In genomic region chr19:40217921-40218890, GRCh38 we compare ENCODE assay signal across 9 cellular contexts. TPM values are rescaled to one million over a fixed set of nuclear protein-coding genes. Genes with fewer than 3 reads are reported as not detected.
A peak's percentile ranks its signal among the peaks of the same experiment; 100 is the strongest.
DNase-seq lines count a peak whose midpoint lies in the region; ATAC-seq, FAIRE-seq and TF ChIP-seq lines count a peak whose summit lies in the region.
"Had no signal": no experiment of that assay in that cellular context is flagged by ENCODE, and none has a peak within 500 bp of the region (broad histone marks: within the 10 kb centered on the region; RNA-seq: fewer than 3 reads in every experiment).

Gene TTC9B (minus strand): TSS chr19:40218384. CDS start chr19:40218381, 3 bp downstream.

- no TSS peak for BruUV-seq in endothelial cell of umbilical vein (replicated peaks; lab: Mats Ljungman, UMichigan)

- POLR2A ChIA-PET in endothelial cell of umbilical vein (lab: Charles Lee), result no interaction called here

- H3K79me2 ChIP-seq in endothelial cell of umbilical vein (ENCODE audit: control insufficient read depth, insufficient read depth, low read length), result no peaks in the 10 kb centered on the region

- H3K27ac ChIP-seq in endothelial cell of umbilical vein (ENCODE audit: insufficient read depth, low read depth, low read length), result no peak within 1 kb of the TSS

- H2AFZ ChIP-seq in endothelial cell of umbilical vein (ENCODE audit: low read depth, low read length), result no peak within 1 kb of the TSS

- no peaks in the 10 kb centered on the region for H3K9me1 ChIP-seq in endothelial cell of umbilical vein (replicated peaks; ENCODE audit: control insufficient read depth, extremely low read depth, insufficient read depth, low read length)

- FAIRE-seq in endothelial cell of umbilical vein (lab: Jason Lieb, UNC), result peak; percentile 40

- H3K27me3 ChIP-seq in endothelial cell of umbilical vein (ENCODE audit: control insufficient read depth in 2 of 2, insufficient read depth in 2 of 2, low read length in 2 of 2), result peaks cover 18% of the 10 kb centered on the region in 2 experiments

- H3K9me3 ChIP-seq in endothelial cell of umbilical vein (replicated peaks; ENCODE audit: control insufficient read depth, insufficient read depth, low read length), result no peaks in the 10 kb centered on the region

- no peak within 1 kb of the TSS for H3K9ac ChIP-seq in endothelial cell of umbilical vein (replicated peaks; ENCODE audit: extremely low read depth, insufficient read depth, low read length)

- H3K36me3 ChIP-seq in endothelial cell of umbilical vein (ENCODE audit: control insufficient read depth in 2 of 2, extremely low read depth in 1 of 2, insufficient read depth in 2 of 2, low read length in 2 of 2), result no peaks in the 10 kb centered on the region

- CTCF ChIA-PET in endothelial cell of umbilical vein (lab: Charles Lee), result interaction anchor here (1.0 to 1.6 kb wide), 6 partner anchors 25 to 78 kb away, joined by 3 to 4 read pairs (median 3); no protein-coding TSS in a partner anchor

- TF ChIP-seq POLR2A in endothelial cell of umbilical vein (IDR thresholded peaks at IDR 0.05; ENCODE audit: low read depth, low read length), result no peak

- peaks cover 11% of the 10 kb centered on the region for H3K4me1 ChIP-seq in endothelial cell of umbilical vein (ENCODE audit: control insufficient read depth, extremely low read depth, insufficient read depth, low read length)

- peak in 1 of 2 donors; percentile 9 for TF ChIP-seq CTCF in endothelial cell of umbilical vein (IDR thresholded peaks at IDR 0.05; ENCODE audit: extremely low read depth in 1 of 2, insufficient read depth in 1 of 2, low read depth in 1 of 2, low read length in 2 of 2)

- dilution Hi-C loops in endothelial cell of umbilical vein (cut with MboI; ENCODE audit: extremely low pct_ligation_motif_present, low sequenced_read_pairs), result no loop called here

- no peak for ATAC-seq in GM19324 (IDR thresholded peaks at IDR 0.05; ENCODE audit: low FRiP score, unreplicated experiment)

- intact Hi-C loops in endothelial cell of umbilical vein (cut with micrococcal nuclease), result loop anchor here (1.0 kb wide), 1 partner anchor 79 kb away; no protein-coding TSS in a partner anchor

- no peak within 1 kb of the TSS for H3K4me2 ChIP-seq in endothelial cell of umbilical vein (ENCODE audit: insufficient read depth, low read length)

- DNase-seq in NCI-H1417 (lab: John Stamatoyannopoulos, UW), result peak in 2 of 3 experiments; percentile 66 to 75
- DNase-seq in NCI-H1417 treated with DMSO at 0.1 percent for 48 hours (lab: John Stamatoyannopoulos, UW), result no peak
- peak; percentile 41 for DNase-seq in activated CD4-positive, alpha-beta T cell treated with anti-CD3 and anti-CD28 coated beads, Interleukin-2, amount 50 U/mL, for 1 hour
- DNase-seq in endothelial cell of umbilical vein (ENCODE audit: low read depth, low spot score), result no peak
- DNase-seq in stimulated activated CD4-positive, alpha-beta T cell treated with anti-CD3 and anti-CD28 coated beads, Interleukin-15, amount 100 ng/mL, for 24 hours, result peak; percentile 63
- no peak for DNase-seq in NCI-H2107 treated with DMSO at 0.1 percent for 48 hours (lab: John Stamatoyannopoulos, UW; ENCODE audit: unreplicated experiment)
- DNase-seq in LoVo (ENCODE audit: low spot score), result no peak

- no peak within 1 kb of the TSS for H3K4me3 ChIP-seq in endothelial cell of umbilical vein (replicated peaks in 1 of 3; ENCODE audit: insufficient read depth in 1 of 3, low read depth in 1 of 3, low read length in 3 of 3)

- H4K20me1 ChIP-seq in endothelial cell of umbilical vein (replicated peaks; ENCODE audit: control insufficient read depth, extremely low read depth, insufficient read depth, low read length), result no peaks in the 10 kb centered on the region

TF ChIP-seq in endothelial cell of umbilical vein, 7 proteins besides CTCF, POLR2A, EP300 and RAD21:
- no peak for TF ChIP-seq GATA2 (IDR thresholded peaks at IDR 0.05; ENCODE audit: insufficient read depth, insufficient read length, low read depth, low read length)
- TF ChIP-seq MYC (IDR thresholded peaks at IDR 0.05; ENCODE audit: low read depth, low read length), result no peak
- TF ChIP-seq EZH2 (IDR thresholded peaks at IDR 0.05; ENCODE audit: borderline replicate concordance, low read depth, low read length, severe bottlenecking), result no peak
- TF ChIP-seq MAX (IDR thresholded peaks at IDR 0.05; ENCODE audit: insufficient read depth, insufficient read length), result no peak
- TF ChIP-seq FOS (IDR thresholded peaks at IDR 0.05; ENCODE audit: borderline replicate concordance, insufficient read depth, low read length), result no peak
- no peak for TF ChIP-seq POLR2AphosphoS5 (IDR thresholded peaks at IDR 0.05; ENCODE audit: insufficient read depth, low read depth, low read length)
- no peak for TF ChIP-seq JUN (IDR thresholded peaks at IDR 0.05; ENCODE audit: borderline replicate concordance, insufficient read depth, insufficient read length, low read depth)

RNA-seq across cellular contexts. Expression of gene TTC9B, which starts in this region (rescaled TPM):
- total RNA-seq in endothelial cell of umbilical vein, result not detected in 2 replicates
- polyA plus RNA-seq in endothelial cell of umbilical vein, result not detected in 2 replicates
- polyA plus RNA-seq in endothelial cell of umbilical vein (2011; cell fraction: cytosol; rRNA removed), result not detected in 2 replicates
- polyA plus RNA-seq in endothelial cell of umbilical vein (2011; cell fraction: nucleus; rRNA removed), result not detected in 2 replicates
- 0.13 and 0.14 TPM in 2 replicates for polyA plus RNA-seq in endothelial cell of umbilical vein (2012)
- polyA minus RNA-seq in endothelial cell of umbilical vein, result not detected in 2 replicates
- polyA minus RNA-seq in endothelial cell of umbilical vein (2011; cell fraction: cytosol; rRNA and poly(A)+ RNA removed), result not detected
- not detected in 2 replicates for polyA minus RNA-seq in endothelial cell of umbilical vein (2011; cell fraction: nucleus; rRNA and poly(A)+ RNA removed)
- total RNA-seq: RPMI7951 had no signal

Comparison
In these comparisons a context has a peak if more than half of its experiments do, and no peak if none do; other contexts are left out.
1. DNase-seq: peak in NCI-H1417 (2 of 3), activated CD4-positive, alpha-beta T cell treated with anti-CD3 and anti-CD28 coated beads, Interleukin-2, amount 50 U/mL, for 1 hour (single experiment) and stimulated activated CD4-positive, alpha-beta T cell treated with anti-CD3 and anti-CD28 coated beads, Interleukin-15, amount 100 ng/mL, for 24 hours (single experiment); none in NCI-H1417 treated with DMSO at 0.1 percent for 48 hours (single experiment), endothelial cell of umbilical vein (single experiment), NCI-H2107 treated with DMSO at 0.1 percent for 48 hours (single experiment) and LoVo (single experiment).